10 cellular contexts compared by ENCODE assay signal in genomic region chr17:48468299-48468698, GRCh38. TPM values are rescaled to one million over a fixed set of nuclear protein-coding genes. Genes with fewer than 3 reads are reported as not detected.
"Had no signal": no experiment of that assay in that cellular context is flagged by ENCODE, and none has a peak within 500 bp of the region (broad histone marks: within the 10 kb centered on the region; RNA-seq: fewer than 3 reads in every experiment).

No MANE protein-coding gene starts in this region.

- DNase-seq: GM23248, GOT3, H7, HFFc6, IMR-90 had no signal

- H2AFZ ChIP-seq: GM23248 had no signal

- H3K36me3 ChIP-seq: HAP-1 had no signal

- H3K27ac ChIP-seq: GM23248 had no signal

- H3K4me1 ChIP-seq: HAP-1 had no signal

- FAIRE-seq: HTR-8/SVneo, K562 had no signal

- ATAC-seq: HCT116, K562 had no signal

- H3K4me3 ChIP-seq: GM23248, HAP-1, K562 had no signal

- H3K9ac ChIP-seq: GM23248 had no signal

- H3K9me3 ChIP-seq: HAP-1 had no signal

RNA-seq across cellular contexts. Expression of gene SKAP1, which starts 38.3 kb away (rescaled TPM):
- total RNA-seq: GM23248, H4, H7, HFFc6, IMR-90 had no signal
- polyA plus RNA-seq: GM23248, IMR-90 had no signal
